Comparison of ENCODE assay signal across 10 cellular contexts in the genomic region with DNA sequence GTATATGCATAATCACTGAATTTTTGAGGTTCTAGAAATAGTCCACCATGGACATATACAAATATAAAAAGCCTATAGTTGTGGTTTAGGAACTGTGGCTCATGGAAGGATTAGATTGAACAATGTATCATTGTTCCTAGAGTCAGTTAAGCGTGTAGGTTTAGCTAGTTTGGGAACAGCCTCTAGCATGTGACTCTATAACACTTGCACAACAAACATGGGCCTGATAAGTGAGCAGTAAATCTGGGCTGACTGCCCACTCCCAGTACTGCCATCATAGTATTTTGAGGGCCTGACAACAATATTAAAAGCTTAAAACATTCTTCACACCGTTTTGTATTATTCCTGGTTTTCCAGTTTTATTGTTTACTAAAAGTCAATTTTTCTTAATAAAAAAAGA. TPM values are rescaled to one million over a fixed set of nuclear protein-coding genes. Genes with fewer than 3 reads are reported as not detected.
DNase-seq lines count a peak whose midpoint lies in the region; TF ChIP-seq lines count a peak whose summit lies in the region.
"Had no signal": no experiment of that assay in that cellular context is flagged by ENCODE, and none has a peak within 500 bp of the region (broad histone marks: within the 10 kb centered on the region; RNA-seq: fewer than 3 reads in every experiment).

No MANE protein-coding gene starts in this region.

- no peaks in the 10 kb centered on the region for H4K20me1 ChIP-seq in OCI-LY7 (ENCODE audit: insufficient read depth, low read length)

- 19% methylated on average over 2 of the region's 2 CpGs for WGBS in prostate gland

- DNase-seq in ELR (ENCODE audit: low read depth) (peak; percentile 45), SW480 (ENCODE audit: low spot score) (peak; percentile 65), glomerular visceral epithelial cell (ENCODE audit: extremely low spot score) (peak; percentile 26), prostate gland (ENCODE audit: low spot score) (peak; percentile 64), vagina (ENCODE audit: extremely low spot score in 2 of 2) (no peak), DMS153 treated with DMSO at 0.1 percent for 48 hours (lab: John Stamatoyannopoulos, UW; ENCODE audit: unreplicated experiment) (no peak), OCI-LY7 (ENCODE audit: low spot score) (no peak)
- no peak for DNase-seq in activated T-cell treated with anti-CD3 and anti-CD28 coated beads, Interleukin-2, amount 50 U/mL, for 48 hours
- DNase-seq: stimulated activated CD4-positive, alpha-beta T cell treated with anti-CD3 and anti-CD28 coated beads, Interleukin-12 subunit alpha, Interleukin-12 subunit beta, amount 100 ng/mL, for 4 hours had no signal

- TF ChIP-seq POLR2A in prostate gland (IDR thresholded peaks at IDR 0.05) = no peak
- TF ChIP-seq POLR2A in vagina (IDR thresholded peaks at IDR 0.05) = no peak

- H3K27ac ChIP-seq in prostate gland = no peak overlapping the region
- no peak overlapping the region for H3K27ac ChIP-seq in vagina
- no peak overlapping the region for H3K27ac ChIP-seq in OCI-LY7 (ENCODE audit: low read depth, low read length, poor library complexity, severe bottlenecking)

- no peak overlapping the region for H2AFZ ChIP-seq in OCI-LY7 (ENCODE audit: low read length)

- TF ChIP-seq CTCF in prostate gland (IDR thresholded peaks at IDR 0.05) = no peak
- TF ChIP-seq CTCF in vagina (IDR thresholded peaks at IDR 0.05) = no peak
- no peak for TF ChIP-seq CTCF in OCI-LY7 (conservative IDR thresholded peaks at IDR 0.05; ENCODE audit: low read length)

- H3K9me3 ChIP-seq in prostate gland (no peaks in the 10 kb centered on the region), vagina (no peaks in the 10 kb centered on the region), OCI-LY7 (ENCODE audit: low read length) (no peaks in the 10 kb centered on the region)

- H3K79me2 ChIP-seq in OCI-LY7 (ENCODE audit: insufficient read depth, low read depth, low read length) = no peaks in the 10 kb centered on the region

- H3K4me2 ChIP-seq in OCI-LY7 (ENCODE audit: low read length) = no peak overlapping the region

- no peaks in the 10 kb centered on the region for H3K36me3 ChIP-seq in prostate gland
- H3K36me3 ChIP-seq in vagina = no peaks in the 10 kb centered on the region
- H3K36me3 ChIP-seq in OCI-LY7 (ENCODE audit: insufficient read depth, low read length) = no peaks in the 10 kb centered on the region

- intact Hi-C loops in prostate gland (cut with DNase I) (no loop called here), vagina (cut with DNase I) (no loop called here), OCI-LY7 (cut with micrococcal nuclease; ENCODE audit: unreplicated experiment) (no loop called here)

- CTCF ChIA-PET in OCI-LY7 (lab: Charles Lee; ENCODE audit: unreplicated experiment) = no interaction called here

- no peaks in the 10 kb centered on the region for H3K9me2 ChIP-seq in OCI-LY7 (ENCODE audit: insufficient read depth, low read length)

- POLR2A ChIA-PET in OCI-LY7 (lab: Charles Lee) = interaction anchor here (0.5 to 1.0 kb wide), 5 partner anchors 9 to 576 kb away, joined by 3 to 5 read pairs (median 4); no protein-coding TSS in a partner anchor

- BruUV-seq in OCI-LY7 (replicated peaks; lab: Mats Ljungman, UMichigan) = no TSS peak

- H3K4me1 ChIP-seq in prostate gland (replicated peaks) (no peaks in the 10 kb centered on the region), vagina (peaks cover 66% of the 10 kb centered on the region), OCI-LY7 (ENCODE audit: insufficient read depth, low read length, poor library complexity, severe bottlenecking) (no peaks in the 10 kb centered on the region)

- H3K4me3 ChIP-seq in prostate gland (no peak overlapping the region), vagina (no peak overlapping the region), OCI-LY7 (ENCODE audit: low read depth, low read length, poor library complexity, severe bottlenecking) (no peak overlapping the region)
- H3K4me3 ChIP-seq: K562 had no signal

- H3K27me3 ChIP-seq in prostate gland (replicated peaks; ENCODE audit: insufficient read depth) (no peaks in the 10 kb centered on the region), vagina (no peaks in the 10 kb centered on the region)

RNA-seq across cellular contexts. Expression of a gene that starts 47.0 kb away (rescaled TPM):
- total RNA-seq in prostate gland = 100 to 1,000 TPM; 137 to 210 TPM
- 232 TPM for total RNA-seq in vagina
- not detected in 2 replicates for total RNA-seq in OCI-LY7 (2014; rRNA removed; shearing (Covaris generic))
- total RNA-seq in OCI-LY7 (2022) = 0.11 TPM in 1 of 2 replicates, not detected in the other

Comparison
In these comparisons a context has a peak if more than half of its experiments do, and no peak if none do; other contexts are left out.
1. DNase-seq: peak in ELR (single experiment), SW480 (single experiment), glomerular visceral epithelial cell (single experiment) and prostate gland (single experiment); none in vagina (0 of 2), activated T-cell treated with anti-CD3 and anti-CD28 coated beads, Interleukin-2, amount 50 U/mL, for 48 hours (0 of 2), DMS153 treated with DMSO at 0.1 percent for 48 hours (single experiment) and OCI-LY7 (single experiment).
2. RNA of a gene that starts 47.0 kb away (total RNA-seq): 232 TPM in vagina (single experiment) and 137 to 210 TPM in prostate gland; 0.11 TPM in OCI-LY7; every median in the first group is over 100 times any median in the second.